Comparison of ENCODE assay signal across 25 cellular contexts in genomic region chrX:31021537-31021936, GRCh38. TPM values are rescaled to one million over a fixed set of nuclear protein-coding genes. Genes with fewer than 3 reads are reported as not detected.
DNase-seq lines count a peak whose midpoint lies in the region; ATAC-seq, FAIRE-seq and TF ChIP-seq lines count a peak whose summit lies in the region.
"Had no signal": no experiment of that assay in that cellular context is flagged by ENCODE, and none has a peak within 500 bp of the region (broad histone marks: within the 10 kb centered on the region; RNA-seq: fewer than 3 reads in every experiment).

No MANE protein-coding gene starts in this region.

- no peak overlapping the region for H3K4me3 Mint-ChIP-seq in activated T-helper 2 cell treated with anti-CD3 and anti-CD28 coated beads, Interferon-gamma antibody, Interleukin-2, Interleukin-4, amounts not matched to agents 10 μg/mL and 5 μg/mL and 100 μg/mL, durations not matched to agents 14 hours and 24 hours and 36 hours (ENCODE audit: low read depth)
- no peak overlapping the region for H3K4me3 Mint-ChIP-seq in activated T-helper 1 cell treated with anti-CD3 and anti-CD28 coated beads, Interleukin-12 subunit alpha, Interleukin-12 subunit beta, Interleukin-2, Interleukin-4 antibody, amounts not matched to agents 30 ng/mL and 10 ng/mL and 1 ng/mL, durations not matched to agents 14 hours and 24 hours and 36 hours
- H3K4me3 Mint-ChIP-seq: CD4-positive, alpha-beta T cell had no signal

- WGBS in heart right ventricle, 2 donors = 39 to 40% methylated on average over 2 of the region's 2 CpGs

- H3K4me1 Mint-ChIP-seq in activated T-helper 2 cell treated with anti-CD3 and anti-CD28 coated beads, Interferon-gamma antibody, Interleukin-2, Interleukin-4, amounts not matched to agents 10 μg/mL and 5 μg/mL and 100 μg/mL, durations not matched to agents 14 hours and 24 hours and 36 hours (ENCODE audit: low read depth) = no peaks in the 10 kb centered on the region
- H3K4me1 Mint-ChIP-seq in activated T-helper 1 cell treated with anti-CD3 and anti-CD28 coated beads, Interleukin-12 subunit alpha, Interleukin-12 subunit beta, Interleukin-2, Interleukin-4 antibody, amounts not matched to agents 30 ng/mL and 10 ng/mL and 1 ng/mL, durations not matched to agents 14 hours and 24 hours and 36 hours (ENCODE audit: low read depth) = no peaks in the 10 kb centered on the region

- TF ChIP-seq POLR2A in GM12891 (IDR thresholded peaks at IDR 0.05; ENCODE audit: low read depth, low read length) = no peak

- H3K27ac ChIP-seq in heart right ventricle = no peak overlapping the region

- ATAC-seq in heart right ventricle = peak in 6 of 8 donors; percentile 55 to 75 (median 70)
- ATAC-seq: GM12878, HCT116 had no signal

- no peak for FAIRE-seq in GM12891 (lab: Jason Lieb, UNC)
- FAIRE-seq: GM12878, HTR-8/SVneo had no signal

- H3K4me3 ChIP-seq in heart right ventricle = no peak overlapping the region
- H3K4me3 ChIP-seq: GM12878, MG63 had no signal

- peaks cover 0 to 8% (median 0%) of the 10 kb centered on the region in 11 donors for H3K9me3 ChIP-seq in heart right ventricle
- H3K9me3 ChIP-seq: MG63 had no signal

- no peak for TF ChIP-seq CTCF in heart right ventricle (IDR thresholded peaks at IDR 0.05)

- no peaks in the 10 kb centered on the region for H3K27me3 Mint-ChIP-seq in activated T-helper 2 cell treated with anti-CD3 and anti-CD28 coated beads, Interferon-gamma antibody, Interleukin-2, Interleukin-4, amounts not matched to agents 10 μg/mL and 5 μg/mL and 100 μg/mL, durations not matched to agents 14 hours and 24 hours and 36 hours (ENCODE audit: low read depth)
- no peaks in the 10 kb centered on the region for H3K27me3 Mint-ChIP-seq in activated T-helper 1 cell treated with anti-CD3 and anti-CD28 coated beads, Interleukin-12 subunit alpha, Interleukin-12 subunit beta, Interleukin-2, Interleukin-4 antibody, amounts not matched to agents 30 ng/mL and 10 ng/mL and 1 ng/mL, durations not matched to agents 14 hours and 24 hours and 36 hours (ENCODE audit: insufficient read depth)

- no peak overlapping the region for H3K27ac Mint-ChIP-seq in activated T-helper 2 cell treated with anti-CD3 and anti-CD28 coated beads, Interferon-gamma antibody, Interleukin-2, Interleukin-4, amounts not matched to agents 10 μg/mL and 5 μg/mL and 100 μg/mL, durations not matched to agents 14 hours and 24 hours and 36 hours
- no peak overlapping the region for H3K27ac Mint-ChIP-seq in activated T-helper 1 cell treated with anti-CD3 and anti-CD28 coated beads, Interleukin-12 subunit alpha, Interleukin-12 subunit beta, Interleukin-2, Interleukin-4 antibody, amounts not matched to agents 30 ng/mL and 10 ng/mL and 1 ng/mL, durations not matched to agents 14 hours and 24 hours and 36 hours
- H3K27ac Mint-ChIP-seq: CD4-positive, alpha-beta T cell had no signal

- peaks cover 0 to 7% (median 0%) of the 10 kb centered on the region in 7 donors for H3K27me3 ChIP-seq in heart right ventricle
- H3K27me3 ChIP-seq: MG63 had no signal

- no peaks in the 10 kb centered on the region for H3K9me3 Mint-ChIP-seq in activated T-helper 2 cell treated with anti-CD3 and anti-CD28 coated beads, Interferon-gamma antibody, Interleukin-2, Interleukin-4, amounts not matched to agents 10 μg/mL and 5 μg/mL and 100 μg/mL, durations not matched to agents 14 hours and 24 hours and 36 hours
- H3K9me3 Mint-ChIP-seq in activated T-helper 1 cell treated with anti-CD3 and anti-CD28 coated beads, Interleukin-12 subunit alpha, Interleukin-12 subunit beta, Interleukin-2, Interleukin-4 antibody, amounts not matched to agents 30 ng/mL and 10 ng/mL and 1 ng/mL, durations not matched to agents 14 hours and 24 hours and 36 hours = no peaks in the 10 kb centered on the region
- H3K9me3 Mint-ChIP-seq: CD4-positive, alpha-beta T cell had no signal

- intact Hi-C loops in heart right ventricle (cut with DNase I) = no loop called here
- intact Hi-C loops in activated T-helper 2 cell treated with anti-CD3 and anti-CD28 coated beads, Interferon-gamma antibody, Interleukin-2, Interleukin-4, amounts not matched to agents 10 μg/mL and 5 μg/mL and 100 μg/mL, durations not matched to agents 14 hours and 24 hours and 36 hours (cut with micrococcal nuclease) = no loop called here
- intact Hi-C loops in activated T-helper 1 cell treated with anti-CD3 and anti-CD28 coated beads, Interleukin-12 subunit alpha, Interleukin-12 subunit beta, Interleukin-2, Interleukin-4 antibody, amounts not matched to agents 30 ng/mL and 10 ng/mL and 1 ng/mL, durations not matched to agents 14 hours and 24 hours and 36 hours (cut with micrococcal nuclease) = no loop called here

- H3K36me3 ChIP-seq in heart right ventricle = no peaks in the 10 kb centered on the region
- H3K36me3 ChIP-seq: MG63 had no signal

- H3K4me1 ChIP-seq in heart right ventricle = no peaks in the 10 kb centered on the region

- no peaks in the 10 kb centered on the region for H3K36me3 Mint-ChIP-seq in activated T-helper 2 cell treated with anti-CD3 and anti-CD28 coated beads, Interferon-gamma antibody, Interleukin-2, Interleukin-4, amounts not matched to agents 10 μg/mL and 5 μg/mL and 100 μg/mL, durations not matched to agents 14 hours and 24 hours and 36 hours (ENCODE audit: low read depth)
- H3K36me3 Mint-ChIP-seq in activated T-helper 1 cell treated with anti-CD3 and anti-CD28 coated beads, Interleukin-12 subunit alpha, Interleukin-12 subunit beta, Interleukin-2, Interleukin-4 antibody, amounts not matched to agents 30 ng/mL and 10 ng/mL and 1 ng/mL, durations not matched to agents 14 hours and 24 hours and 36 hours (ENCODE audit: low read depth) = no peaks in the 10 kb centered on the region

- peak; percentile 3 for DNase-seq in NCI-H2171 treated with DMSO at 0.1 percent for 48 hours (lab: John Stamatoyannopoulos, UW)
- DNase-seq in NCI-H2171 (lab: John Stamatoyannopoulos, UW) = no peak
- DNase-seq in DMS 273 (lab: John Stamatoyannopoulos, UW; ENCODE audit: unreplicated experiment) = peak; percentile 58
- peak; percentile 31 for DNase-seq in NCI-H69 (lab: John Stamatoyannopoulos, UW)
- peak in 1 of 2 donors; percentile 31 for DNase-seq in heart right ventricle
- no peak for DNase-seq in activated T-helper 2 cell treated with anti-CD3 and anti-CD28 coated beads, Interferon-gamma antibody, Interleukin-2, Interleukin-4, amounts not matched to agents 10 μg/mL and 5 μg/mL and 100 μg/mL, durations not matched to agents 14 hours and 24 hours and 36 hours (ENCODE audit: low spot score)
- DNase-seq in GM12891 (ENCODE audit: insufficient read length, low spot score) = no peak
- DNase-seq in activated T-helper 1 cell treated with anti-CD3 and anti-CD28 coated beads, Interleukin-12 subunit alpha, Interleukin-12 subunit beta, Interleukin-2, Interleukin-4 antibody, amounts not matched to agents 30 ng/mL and 10 ng/mL and 1 ng/mL, durations not matched to agents 14 hours and 24 hours and 36 hours (ENCODE audit: low spot score) = no peak
- DNase-seq: CD4-positive, alpha-beta T cell; DMS53; EL; GOT3; IMR-90; Karpas-422; MG63; NCI-H1048; NCI-H1694; NCI-H2107; NCI-H526; RPMI8226 had no signal

TF ChIP-seq in GM12891, 5 proteins besides CTCF, POLR2A, EP300 and RAD21:
- TF ChIP-seq POU2F2 (IDR thresholded peaks at IDR 0.05; ENCODE audit: low read depth, low read length) = no peak
- TF ChIP-seq SPI1 (IDR thresholded peaks at IDR 0.05; ENCODE audit: low read depth, low read length) = no peak
- no peak for TF ChIP-seq TAF1 (IDR thresholded peaks at IDR 0.05; ENCODE audit: low read depth, low read length)
- no peak for TF ChIP-seq POLR2AphosphoS5 (IDR thresholded peaks at IDR 0.05; ENCODE audit: low read depth, low read length)
- TF ChIP-seq PAX5 (IDR thresholded peaks at IDR 0.05; ENCODE audit: insufficient read depth, low read length, severe bottlenecking) = no peak

RNA-seq across cellular contexts. Expression of gene FTHL17, which starts 50.3 kb away (rescaled TPM):
- not detected for total RNA-seq in heart right ventricle
- not detected for polyA plus RNA-seq in heart right ventricle
- total RNA-seq in activated T-helper 2 cell treated with anti-CD3 and anti-CD28 coated beads, Interferon-gamma antibody, Interleukin-2, Interleukin-4, amounts not matched to agents 10 μg/mL and 5 μg/mL and 100 μg/mL, durations not matched to agents 14 hours and 24 hours and 36 hours = not detected in 2 replicates
- not detected for polyA plus RNA-seq in GM12891 (2012; ENCODE audit: low read depth, missing spikeins)
- total RNA-seq in activated T-helper 1 cell treated with anti-CD3 and anti-CD28 coated beads, Interleukin-12 subunit alpha, Interleukin-12 subunit beta, Interleukin-2, Interleukin-4 antibody, amounts not matched to agents 30 ng/mL and 10 ng/mL and 1 ng/mL, durations not matched to agents 14 hours and 24 hours and 36 hours = not detected in 2 replicates
- total RNA-seq: A172; CD4-positive, alpha-beta T cell; GM12878; IMR-90 had no signal
- polyA plus RNA-seq: BJ, GM12878, IMR-90 had no signal

Comparison
In these comparisons a context has a peak if more than half of its experiments do, and no peak if none do; other contexts are left out.
1. DNase-seq: peak in NCI-H2171 treated with DMSO at 0.1 percent for 48 hours (single experiment), DMS 273 (single experiment) and NCI-H69 (single experiment); none in NCI-H2171 (single experiment), activated T-helper 2 cell treated with anti-CD3 and anti-CD28 coated beads, Interferon-gamma antibody, Interleukin-2, Interleukin-4, amounts not matched to agents 10 μg/mL and 5 μg/mL and 100 μg/mL, durations not matched to agents 14 hours and 24 hours and 36 hours (single experiment), GM12891 (single experiment) and activated T-helper 1 cell treated with anti-CD3 and anti-CD28 coated beads, Interleukin-12 subunit alpha, Interleukin-12 subunit beta, Interleukin-2, Interleukin-4 antibody, amounts not matched to agents 30 ng/mL and 10 ng/mL and 1 ng/mL, durations not matched to agents 14 hours and 24 hours and 36 hours (single experiment).